In the genomic region with DNA sequence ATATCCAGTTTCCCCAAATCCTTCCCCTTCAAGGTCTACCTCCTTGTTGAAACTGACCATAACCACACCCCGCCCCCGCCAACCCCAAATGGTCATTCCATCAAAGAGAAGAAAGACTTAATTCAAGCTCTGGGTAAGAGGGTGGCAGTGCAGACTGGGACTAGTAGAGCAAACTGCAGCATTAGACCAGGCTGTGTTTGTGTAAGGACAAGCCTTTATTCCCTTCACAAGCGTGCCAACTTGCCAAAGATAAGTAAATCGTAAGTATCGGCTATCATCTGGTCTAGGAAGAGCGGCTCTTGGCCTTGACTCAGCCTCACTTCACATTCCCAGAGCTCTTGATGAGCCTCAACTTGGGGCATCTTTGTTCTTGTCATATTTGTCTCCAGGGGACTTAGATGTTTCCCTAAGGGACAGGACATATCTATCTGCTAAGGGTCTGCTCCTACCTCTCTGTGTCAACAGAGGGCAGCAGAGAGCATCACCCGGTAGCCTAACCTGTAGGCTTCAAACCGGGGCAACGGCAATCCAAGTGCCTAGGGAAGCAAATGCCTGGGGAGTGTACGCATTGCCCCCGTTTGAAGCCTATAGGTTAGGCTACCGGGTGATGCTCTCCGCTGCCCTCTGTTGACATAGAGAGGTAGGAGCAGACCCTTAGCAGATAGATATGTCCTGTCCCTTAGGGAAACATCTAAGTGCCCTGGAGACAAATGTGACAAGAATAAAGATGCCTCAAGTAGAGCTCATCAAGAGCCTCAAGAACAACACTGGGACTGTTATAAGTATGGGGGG, we compare ENCODE assay signal across 1 cellular context.
TF ChIP-seq lines count a peak whose summit lies in the region.

No MANE protein-coding gene starts in this region.

TF ChIP-seq in IMR-90, 13 proteins besides CTCF, POLR2A, EP300 and RAD21 (continued from another document):
- TF ChIP-seq, protein P1, sequence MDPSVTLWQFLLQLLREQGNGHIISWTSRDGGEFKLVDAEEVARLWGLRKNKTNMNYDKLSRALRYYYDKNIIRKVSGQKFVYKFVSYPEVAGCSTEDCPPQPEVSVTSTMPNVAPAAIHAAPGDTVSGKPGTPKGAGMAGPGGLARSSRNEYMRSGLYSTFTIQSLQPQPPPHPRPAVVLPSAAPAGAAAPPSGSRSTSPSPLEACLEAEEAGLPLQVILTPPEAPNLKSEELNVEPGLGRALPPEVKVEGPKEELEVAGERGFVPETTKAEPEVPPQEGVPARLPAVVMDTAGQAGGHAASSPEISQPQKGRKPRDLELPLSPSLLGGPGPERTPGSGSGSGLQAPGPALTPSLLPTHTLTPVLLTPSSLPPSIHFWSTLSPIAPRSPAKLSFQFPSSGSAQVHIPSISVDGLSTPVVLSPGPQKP (IDR thresholded peaks at IDR 0.05; ENCODE audit: borderline replicate concordance, low read depth, low read length) = no peak
